12 cellular contexts compared by ENCODE assay signal in genomic region chr6:95917034-95917433, GRCh38.
"Had no signal": no experiment of that assay in that cellular context is flagged by ENCODE, and none has a peak within 500 bp of the region (broad histone marks: within the 10 kb centered on the region; RNA-seq: fewer than 3 reads in every experiment).

No MANE protein-coding gene starts in this region.

- DNase-seq: activated CD4-positive, alpha-beta T cell treated with anti-CD3 and anti-CD28 coated beads for 1 hour; activated CD4-positive, alpha-beta T cell treated with anti-CD3 and anti-CD28 coated beads, Interleukin-2, amount 50 U/mL, for 4 hours; activated effector memory CD4-positive, alpha-beta T cell treated with Interleukin-2 at 50 U/mL for 16 hours; activated T-cell treated with anti-CD3 and anti-CD28 coated beads, Interleukin-2, amount 50 U/mL, for 24 hours; body of pancreas; central memory CD4-positive, alpha-beta T cell; colonic mucosa; left ventricle myocardium inferior; natural killer cell; stimulated activated CD4-positive, alpha-beta T cell treated with anti-CD3 and anti-CD28 coated beads, Interleukin-12 subunit alpha, Interleukin-12 subunit beta, amount 100 ng/mL, for 4 hours; T-helper 9 cell had no signal

- ATAC-seq: body of pancreas; natural killer cell; stimulated activated effector memory CD8-positive, alpha-beta T cell treated with anti-CD3 and anti-CD28 coated beads, Interleukin-12 subunit alpha, Interleukin-12 subunit beta, amount 100 ng/mL, for 72 hours had no signal
